10 cellular contexts compared by ENCODE assay signal in genomic region chr12:12835378-12836145, GRCh38. TPM values are rescaled to one million over a fixed set of nuclear protein-coding genes. Genes with fewer than 3 reads are reported as not detected.
DNase-seq lines count a peak whose midpoint lies in the region; ATAC-seq and TF ChIP-seq lines count a peak whose summit lies in the region.
"Had no signal": no experiment of that assay in that cellular context is flagged by ENCODE, and none has a peak within 500 bp of the region (broad histone marks: within the 10 kb centered on the region; RNA-seq: fewer than 3 reads in every experiment).

No MANE protein-coding gene starts in this region.

- H3K36me3 Mint-ChIP-seq in activated T-cell treated with anti-CD3 and anti-CD28 coated beads, Interleukin-2, amount 50 U/mL, for 24 hours (ENCODE audit: low read depth), result peaks cover 90% of the 10 kb centered on the region
- peaks cover 24% of the 10 kb centered on the region for H3K36me3 Mint-ChIP-seq in activated T-cell treated with anti-CD3 and anti-CD28 coated beads, Interleukin-2, amount 50 U/mL, for 4 hours (ENCODE audit: insufficient read depth)
- peaks cover 62% of the 10 kb centered on the region for H3K36me3 Mint-ChIP-seq in activated T-helper 17 cell treated with anti-CD3 and anti-CD28 coated beads, Interleukin-2, amount 50 U/mL, for 72 hours (ENCODE audit: low read depth)

- H3K36me3 ChIP-seq in upper lobe of left lung, result peaks cover 0 to 34% (median 19%) of the 10 kb centered on the region in 4 donors

- TF ChIP-seq EP300 in upper lobe of left lung (IDR thresholded peaks at IDR 0.05), result peak; percentile 43 to 99 (median 88)

- no peaks in the 10 kb centered on the region for H3K27me3 Mint-ChIP-seq in activated T-cell treated with anti-CD3 and anti-CD28 coated beads, Interleukin-2, amount 50 U/mL, for 24 hours
- no peaks in the 10 kb centered on the region for H3K27me3 Mint-ChIP-seq in activated T-cell treated with anti-CD3 and anti-CD28 coated beads, Interleukin-2, amount 50 U/mL, for 4 hours (ENCODE audit: low read depth)
- H3K27me3 Mint-ChIP-seq in activated T-helper 17 cell treated with anti-CD3 and anti-CD28 coated beads, Interleukin-2, amount 50 U/mL, for 72 hours, result no peaks in the 10 kb centered on the region
- H3K27me3 Mint-ChIP-seq: activated CD4-positive, alpha-beta memory T cell treated with anti-CD3 and anti-CD28 coated beads, Interleukin-2, amount 10 ng/mL, durations not matched to agents 7 days and 5 days had no signal

- H3K4me3 ChIP-seq in upper lobe of left lung, result no peak overlapping the region
- H3K4me3 ChIP-seq: sigmoid colon had no signal

- H3K27ac ChIP-seq in upper lobe of left lung, result peak overlapping the region; percentile 74 to 86 (median 79)
- H3K27ac ChIP-seq: sigmoid colon had no signal

- H3K4me3 Mint-ChIP-seq in activated T-cell treated with anti-CD3 and anti-CD28 coated beads, Interleukin-2, amount 50 U/mL, for 24 hours, result no peak overlapping the region
- H3K4me3 Mint-ChIP-seq in activated T-cell treated with anti-CD3 and anti-CD28 coated beads, Interleukin-2, amount 50 U/mL, for 4 hours, result no peak overlapping the region
- H3K4me3 Mint-ChIP-seq in activated T-helper 17 cell treated with anti-CD3 and anti-CD28 coated beads, Interleukin-2, amount 50 U/mL, for 72 hours, result no peak overlapping the region
- H3K4me3 Mint-ChIP-seq: activated CD4-positive, alpha-beta memory T cell treated with anti-CD3 and anti-CD28 coated beads, Interleukin-2, amount 10 ng/mL, durations not matched to agents 7 days and 5 days had no signal

- no peaks in the 10 kb centered on the region for H3K9me3 ChIP-seq in upper lobe of left lung
- H3K9me3 ChIP-seq: sigmoid colon had no signal

- peak overlapping the region; percentile 82 for H3K27ac Mint-ChIP-seq in activated T-cell treated with anti-CD3 and anti-CD28 coated beads, Interleukin-2, amount 50 U/mL, for 24 hours
- H3K27ac Mint-ChIP-seq in activated T-helper 17 cell treated with anti-CD3 and anti-CD28 coated beads, Interleukin-2, amount 50 U/mL, for 72 hours, result peak overlapping the region; percentile 25
- H3K27ac Mint-ChIP-seq: activated CD4-positive, alpha-beta memory T cell treated with anti-CD3 and anti-CD28 coated beads, Interleukin-2, amount 10 ng/mL, durations not matched to agents 7 days and 5 days had no signal

- H3K4me1 ChIP-seq in upper lobe of left lung, result peaks cover 0 to 23% (median 4%) of the 10 kb centered on the region in 4 donors

- ATAC-seq in activated T-cell treated with anti-CD3 and anti-CD28 coated beads, Interleukin-2, amount 50 U/mL, for 4 hours, result no peak
- no peak for ATAC-seq in activated T-helper 17 cell treated with anti-CD3 and anti-CD28 coated beads, Interleukin-2, amount 50 U/mL, for 72 hours (replicated peaks)
- peak; percentile 61 to 91 for ATAC-seq in upper lobe of left lung (ENCODE audit: low FRiP score in 2 of 2)

- peaks cover 44% of the 10 kb centered on the region for H3K4me1 Mint-ChIP-seq in activated T-cell treated with anti-CD3 and anti-CD28 coated beads, Interleukin-2, amount 50 U/mL, for 24 hours (ENCODE audit: low read depth)
- H3K4me1 Mint-ChIP-seq in activated T-cell treated with anti-CD3 and anti-CD28 coated beads, Interleukin-2, amount 50 U/mL, for 4 hours (ENCODE audit: low read depth), result peaks cover 30% of the 10 kb centered on the region
- peaks cover 33% of the 10 kb centered on the region for H3K4me1 Mint-ChIP-seq in activated T-helper 17 cell treated with anti-CD3 and anti-CD28 coated beads, Interleukin-2, amount 50 U/mL, for 72 hours

- no peak for TF ChIP-seq POLR2A in upper lobe of left lung (IDR thresholded peaks at IDR 0.05)

- 73 to 76% methylated on average over 7 of the region's 7 CpGs for WGBS in upper lobe of left lung, 2 donors

- no peak for DNase-seq in activated T-cell treated with anti-CD3 and anti-CD28 coated beads, Interleukin-2, amount 50 U/mL, for 24 hours
- no peak for DNase-seq in activated T-cell treated with anti-CD3 and anti-CD28 coated beads, Interleukin-2, amount 50 U/mL, for 4 hours
- DNase-seq in kidney tubule cell (ENCODE audit: low spot score) (peak; percentile 95), upper lobe of left lung (peak in 1 of 2 donors; percentile 67), T-helper 2 cell (no peak), NCI-H524 treated with DMSO at 0.1 percent for 48 hours (lab: John Stamatoyannopoulos, UW) (no peak)
- DNase-seq in activated CD4-positive, CD25-positive, alpha-beta regulatory T cell treated with anti-CD3 and anti-CD28 coated beads, Interleukin-2, amount 50 U/mL, for 72 hours, result no peak
- DNase-seq: activated CD4-positive, alpha-beta memory T cell treated with anti-CD3 and anti-CD28 coated beads, Interleukin-2, amount 10 ng/mL, durations not matched to agents 7 days and 5 days; sigmoid colon had no signal

- no peak for TF ChIP-seq CTCF in upper lobe of left lung (IDR thresholded peaks at IDR 0.05)

- no peaks in the 10 kb centered on the region for H3K27me3 ChIP-seq in upper lobe of left lung
- H3K27me3 ChIP-seq: sigmoid colon had no signal

- H3K9me3 Mint-ChIP-seq in activated T-cell treated with anti-CD3 and anti-CD28 coated beads, Interleukin-2, amount 50 U/mL, for 24 hours, result no peaks in the 10 kb centered on the region
- H3K9me3 Mint-ChIP-seq in activated T-cell treated with anti-CD3 and anti-CD28 coated beads, Interleukin-2, amount 50 U/mL, for 4 hours, result no peaks in the 10 kb centered on the region
- H3K9me3 Mint-ChIP-seq in activated T-helper 17 cell treated with anti-CD3 and anti-CD28 coated beads, Interleukin-2, amount 50 U/mL, for 72 hours, result no peaks in the 10 kb centered on the region
- H3K9me3 Mint-ChIP-seq: activated CD4-positive, alpha-beta memory T cell treated with anti-CD3 and anti-CD28 coated beads, Interleukin-2, amount 10 ng/mL, durations not matched to agents 7 days and 5 days had no signal

RNA-seq across cellular contexts. Expression of gene DDX47, which starts 22.4 kb away (rescaled TPM):
- total RNA-seq in activated T-cell treated with anti-CD3 and anti-CD28 coated beads, Interleukin-2, amount 50 U/mL, for 4 hours, result 100 to 1,000 TPM; 128 to 141 (median 137) TPM
- total RNA-seq in activated T-helper 17 cell treated with anti-CD3 and anti-CD28 coated beads, Interleukin-2, amount 50 U/mL, for 72 hours, result 10 to 100 TPM; 90.0 to 90.4 TPM
- total RNA-seq in upper lobe of left lung, result 10 to 100 TPM; 34.0 to 64.0 (median 45.2) TPM

RNA-seq across cellular contexts. Expression of gene APOLD1, which starts 50.1 kb away (rescaled TPM):
- total RNA-seq in activated T-cell treated with anti-CD3 and anti-CD28 coated beads, Interleukin-2, amount 50 U/mL, for 4 hours, result 1 to 10 TPM; 1.2 to 1.6 (median 1.6) TPM
- 10 to 100 TPM in 1 of 2 donors, 1 to 10 TPM in 1; 8.7 to 42.2 TPM for total RNA-seq in activated T-helper 17 cell treated with anti-CD3 and anti-CD28 coated beads, Interleukin-2, amount 50 U/mL, for 72 hours
- 10 to 100 TPM in 5 of 6 donors, 1 to 10 TPM in 1; 8.5 to 36.5 (median 15.6) TPM for total RNA-seq in upper lobe of left lung

RNA-seq across cellular contexts. Expression of gene GPRC5A, which starts 55.8 kb away (rescaled TPM):
- total RNA-seq in activated T-cell treated with anti-CD3 and anti-CD28 coated beads, Interleukin-2, amount 50 U/mL, for 4 hours, result under 1 TPM; 0.30 to 0.86 (median 0.50) TPM
- 1 to 10 TPM in 1 of 2 donors, under 1 TPM in 1; 0.99 to 2.9 TPM for total RNA-seq in activated T-helper 17 cell treated with anti-CD3 and anti-CD28 coated beads, Interleukin-2, amount 50 U/mL, for 72 hours
- 100 to 1,000 TPM; 194 to 890 (median 653) TPM for total RNA-seq in upper lobe of left lung

Comparison
In these comparisons a context has a peak if more than half of its experiments do, and no peak if none do; other contexts are left out.
1. ATAC-seq: peak in upper lobe of left lung (2 of 2); none in activated T-cell treated with anti-CD3 and anti-CD28 coated beads, Interleukin-2, amount 50 U/mL, for 4 hours (0 of 2) and activated T-helper 17 cell treated with anti-CD3 and anti-CD28 coated beads, Interleukin-2, amount 50 U/mL, for 72 hours (single experiment).
2. RNA of gene GPRC5A, which starts 55.8 kb away (total RNA-seq): 194 to 890 TPM in upper lobe of left lung; 0.99 to 2.9 TPM in activated T-helper 17 cell treated with anti-CD3 and anti-CD28 coated beads, Interleukin-2, amount 50 U/mL, for 72 hours and 0.30 to 0.86 TPM in activated T-cell treated with anti-CD3 and anti-CD28 coated beads, Interleukin-2, amount 50 U/mL, for 4 hours; every median in the first group is over 10 times any median in the second.